8 cellular contexts compared by ENCODE assay signal in genomic region chr1:150010388-150011115, GRCh38. TPM values are rescaled to one million over a fixed set of nuclear protein-coding genes. Genes with fewer than 3 reads are reported as not detected.
A peak's percentile ranks its signal among the peaks of the same experiment; 100 is the strongest.
DNase-seq lines count a peak whose midpoint lies in the region; ATAC-seq and TF ChIP-seq lines count a peak whose summit lies in the region.

TSS of gene OTUD7B (minus strand) at chr1:150010726. CDS start at chr1:149977510, 33,216 bp downstream.

- peaks cover 2 to 43% (median 27%) of the 10 kb centered on the region in 12 donors for H3K4me1 ChIP-seq in heart left ventricle
- H3K4me1 ChIP-seq in tibial nerve = peaks cover 0 to 60% (median 14%) of the 10 kb centered on the region in 4 donors

- H3K4me3 ChIP-seq in GM06990 (replicated peaks; ENCODE audit: low read depth, low read length) (peak within 1 kb of the TSS; percentile 99), NB4 (ENCODE audit: low read depth, low read length) (peak within 1 kb of the TSS; percentile 65), heart left ventricle (peak within 1 kb of the TSS; percentile 62 to 97 (median 89)), tibial nerve (peak within 1 kb of the TSS; percentile 83 to 95 (median 86))

- intact Hi-C loops in heart left ventricle (cut with DNase I) = loop anchor here in 6 of 10 donors (2.0 to 10.0 kb wide), 6 partner anchors 42 to 57 kb away; partner anchors contain the start of gene VPS45 (in 4 of the 6)

- CTCF ChIA-PET in HEK293T (lab: Yijun Ruan, JAX) = interaction anchor here (0.7 to 1.6 kb wide), 5 partner anchors 11 to 159 kb away, joined by 3 to 5 read pairs (median 3); no protein-coding TSS in a partner anchor

- H3K9me3 ChIP-seq in heart left ventricle = no peaks in the 10 kb centered on the region
- H3K9me3 ChIP-seq in tibial nerve = no peaks in the 10 kb centered on the region

- TF ChIP-seq POLR2A in NB4 (IDR thresholded peaks at IDR 0.05; ENCODE audit: extremely low read depth, insufficient read length) (peak; percentile 49), heart left ventricle (IDR thresholded peaks at IDR 0.05) (peak in 1 of 2 donors; percentile 84), tibial nerve (IDR thresholded peaks at IDR 0.05) (peak; percentile 80 to 85)

- TF ChIP-seq EP300 in tibial nerve (IDR thresholded peaks at IDR 0.05) = peak; percentile 63 to 96

- H3K27me3 ChIP-seq in GM06990 (replicated peaks; ENCODE audit: control insufficient read depth, insufficient read depth, low read length) (no peaks in the 10 kb centered on the region), heart left ventricle (peaks cover 0 to 64% (median 0%) of the 10 kb centered on the region in 9 donors), tibial nerve (no peaks in the 10 kb centered on the region)

- H3K36me3 ChIP-seq in GM06990 (ENCODE audit: control insufficient read depth, insufficient read depth, low read length) (no peaks in the 10 kb centered on the region), heart left ventricle (peaks cover 0 to 12% (median 4%) of the 10 kb centered on the region in 9 donors), tibial nerve (no peaks in the 10 kb centered on the region)

- H3K27ac ChIP-seq in adipose tissue (ENCODE audit: low read depth, low read length) = peak within 1 kb of the TSS; percentile 36
- peak within 1 kb of the TSS; percentile 75 to 98 (median 93) for H3K27ac ChIP-seq in heart left ventricle
- H3K27ac ChIP-seq in tibial nerve = peak within 1 kb of the TSS; percentile 93 to 98 (median 95)

- POLR2A ChIA-PET in HEK293T (lab: Yijun Ruan, JAX) = interaction anchor here (0.8 to 4.4 kb wide), 20 partner anchors 9 to 353 kb away, joined by 3 to 33 read pairs (median 4); partner anchors contain the start of genes PLEKHO1, RPRD2 and VPS45

- 0 to 1% (median 1%) methylated on average over 56 to 59 of the region's 59 CpGs for WGBS in adipose tissue, 3 donors
- 0 to 3% (median 0%) methylated on average over 25 to 59 of the region's 59 CpGs for WGBS in heart left ventricle, 4 donors
- 0 to 1% methylated on average over 25 to 41 of the region's 59 CpGs for WGBS in tibial nerve, 2 donors

- DNase-seq in GM06990 (ENCODE audit: extremely low read depth, insufficient read length) = peak; percentile 91
- DNase-seq in HEK293T (ENCODE audit: extremely low spot score) = peak; percentile 92
- DNase-seq in NB4 (ENCODE audit: low read depth) = peak; percentile 88
- peak; percentile 16 for DNase-seq in T follicular helper cell (ENCODE audit: low read depth)
- peak; percentile 89 to 93 (median 90) for DNase-seq in heart left ventricle
- peak; percentile 87 for DNase-seq in pons (ENCODE audit: low spot score)
- DNase-seq in tibial nerve (ENCODE audit: low spot score in 2 of 2) = peak; percentile 66 to 75

- peak; percentile 85 to 97 (median 96) for ATAC-seq in heart left ventricle

- TF ChIP-seq CTCF in GM06990 (IDR thresholded peaks at IDR 0.05; ENCODE audit: insufficient read depth, low read length, poor library complexity, severe bottlenecking) (peak; percentile 5), NB4 (IDR thresholded peaks at IDR 0.05; ENCODE audit: low read depth, low read length) (no peak), heart left ventricle (IDR thresholded peaks at IDR 0.05) (peak in 1 of 12 donors; percentile 10), tibial nerve (IDR thresholded peaks at IDR 0.05) (peak in 2 of 5 experiments; percentile 49 to 50)

TF ChIP-seq in HEK293T, 16 proteins besides CTCF, POLR2A, EP300 and RAD21:
- TF ChIP-seq NFRKB (IDR thresholded peaks at IDR 0.05) = no peak
- TF ChIP-seq CTBP1 (IDR thresholded peaks at IDR 0.05; ENCODE audit: borderline replicate concordance) = peak; percentile 85
- peak; percentile 70; the same call in 1 of the 2 replicates for TF ChIP-seq FOXM1 (IDR thresholded peaks at IDR 0.05; ENCODE audit: borderline replicate concordance)
- peak; percentile 70; the same call in 1 of the 2 replicates for TF ChIP-seq ARNT (IDR thresholded peaks at IDR 0.05)
- peak; percentile 53; the same call in 1 of the 2 replicates for TF ChIP-seq HDGF (IDR thresholded peaks at IDR 0.05; ENCODE audit: borderline replicate concordance)
- no peak for TF ChIP-seq SUZ12 (IDR thresholded peaks at IDR 0.05)
- TF ChIP-seq ELF4 (IDR thresholded peaks at IDR 0.05) = peak; percentile 44
- TF ChIP-seq FOXK2 (IDR thresholded peaks at IDR 0.05) = no peak

RNA-seq across cellular contexts. Expression of gene OTUD7B, which starts in this region (rescaled TPM):
- 1 to 10 TPM; 2.4 to 8.2 (median 7.5) TPM for polyA plus RNA-seq in adipose tissue
- 10 to 100 TPM; 16.4 to 36.2 (median 28.0) TPM for total RNA-seq in heart left ventricle
- 10 to 100 TPM in 1 of 2 donors, 1 to 10 TPM in 1; 8.1 to 11.8 TPM for polyA plus RNA-seq in heart left ventricle
- 10 to 100 TPM; 54.3 to 84.6 (median 80.1) TPM for total RNA-seq in tibial nerve

Comparison
In these comparisons a context has a peak if more than half of its experiments do, and no peak if none do; other contexts are left out.
1. Peak in every context shown above with its lines: DNase-seq, ATAC-seq, H3K4me3 ChIP-seq and H3K27ac ChIP-seq.
2. DNase-seq: peak in every context shown above with its lines; median percentile 92 in HEK293T; 91 in GM06990; 90 in heart left ventricle; 88 in NB4; 87 in pons; 70 in tibial nerve; 16 in T follicular helper cell.
3. H3K27ac ChIP-seq: peak in every context shown above with its lines; median percentile 95 in tibial nerve; 93 in heart left ventricle; 36 in adipose tissue.